In genomic region chr1:178919581-178919980, GRCh38 we compare ENCODE assay signal across 18 cellular contexts. TPM values are rescaled to one million over a fixed set of nuclear protein-coding genes. Genes with fewer than 3 reads are reported as not detected.
"Had no signal": no experiment of that assay in that cellular context is flagged by ENCODE, and none has a peak within 500 bp of the region (broad histone marks: within the 10 kb centered on the region; RNA-seq: fewer than 3 reads in every experiment).

No MANE protein-coding gene starts in this region.

- DNase-seq: colonic mucosa; effector CD4-positive, alpha-beta T cell; foreskin melanocyte; head of caudate nucleus; naive thymus-derived CD8-positive, alpha-beta T cell; posterior cingulate gyrus; stimulated activated CD4-positive, alpha-beta T cell treated with anti-CD3 and anti-CD28 coated beads, Interleukin-2, amount 100 ng/mL, for 48 hours; stimulated activated naive CD8-positive, alpha-beta T cell treated with anti-CD3 and anti-CD28 coated beads, Interleukin-15, Interleukin-2, amounts not matched to agents 100 U/mL and 50 U/mL, for 24 hours had no signal

- H2AFZ ChIP-seq: hepatocyte had no signal

- ATAC-seq: left colon; naive thymus-derived CD8-positive, alpha-beta T cell; stimulated activated naive CD8-positive, alpha-beta T cell treated with anti-CD3 and anti-CD28 coated beads, Interleukin-15, Interleukin-2, amounts not matched to agents 100 U/mL and 50 U/mL, for 24 hours had no signal

- H3K4me1 ChIP-seq: colonic mucosa, suprapubic skin had no signal

- H3K4me2 ChIP-seq: hepatocyte, smooth muscle cell had no signal

- H3K27ac ChIP-seq: colonic mucosa, hepatocyte, suprapubic skin, thyroid gland had no signal

- H3K27ac Mint-ChIP-seq: naive thymus-derived CD8-positive, alpha-beta T cell; type B pancreatic cell had no signal

- H3K4me1 Mint-ChIP-seq: naive thymus-derived CD8-positive, alpha-beta T cell had no signal

- H3K9me3 ChIP-seq: colonic mucosa, suprapubic skin, thyroid gland had no signal

- H3K27me3 ChIP-seq: colonic mucosa, hepatocyte, right atrium auricular region, suprapubic skin, thyroid gland had no signal

- H3K27me3 Mint-ChIP-seq: naive thymus-derived CD8-positive, alpha-beta T cell; type B pancreatic cell had no signal

- H3K79me2 ChIP-seq: hepatocyte had no signal

- H3K36me3 ChIP-seq: colonic mucosa, right atrium auricular region had no signal

- H3K4me3 Mint-ChIP-seq: naive thymus-derived CD8-positive, alpha-beta T cell; type B pancreatic cell had no signal

- H3K4me3 ChIP-seq: colonic mucosa, hepatocyte, right atrium auricular region, smooth muscle cell, suprapubic skin, thyroid gland had no signal

RNA-seq across cellular contexts. Expression of gene ANGPTL1, which starts 48.7 kb away (rescaled TPM):
- total RNA-seq: dermis microvascular lymphatic vessel endothelial cell; kidney epithelial cell; naive thymus-derived CD8-positive, alpha-beta T cell had no signal
- polyA plus RNA-seq: naive thymus-derived CD8-positive, alpha-beta T cell; neural cell had no signal
